Comparison of ENCODE assay signal across 11 cellular contexts in the genomic region with DNA sequence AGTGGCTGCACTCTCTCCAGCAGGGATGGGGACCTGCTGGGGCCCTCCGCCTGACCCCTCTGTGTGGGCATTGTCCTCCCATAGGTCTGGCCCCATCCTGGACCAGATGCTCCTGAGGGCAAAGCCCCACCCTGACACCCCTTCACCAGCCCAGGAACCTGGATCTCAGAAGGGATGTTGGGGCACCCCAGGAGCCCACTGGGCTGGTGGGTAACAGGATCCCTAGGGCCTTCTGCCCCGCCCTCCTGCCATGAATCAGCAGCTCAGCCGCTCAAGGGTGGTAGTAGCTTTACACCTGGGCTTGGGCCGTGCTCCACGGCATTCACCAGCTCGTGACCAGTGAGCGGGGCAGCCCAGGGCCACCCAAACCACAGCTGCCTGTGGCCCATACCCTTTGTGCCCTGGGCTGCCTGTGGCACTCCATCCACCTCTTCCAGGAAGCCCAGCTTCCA. TPM values are rescaled to one million over a fixed set of nuclear protein-coding genes. Genes with fewer than 3 reads are reported as not detected.
DNase-seq lines count a peak whose midpoint lies in the region; ATAC-seq and TF ChIP-seq lines count a peak whose summit lies in the region.
"Had no signal": no experiment of that assay in that cellular context is flagged by ENCODE, and none has a peak within 500 bp of the region (broad histone marks: within the 10 kb centered on the region; RNA-seq: fewer than 3 reads in every experiment).

No MANE protein-coding gene starts in this region.

- ATAC-seq in activated B cell treated with CpG ODN at 0.5 μM for 24 hours (ENCODE audit: low read depth) = peak; percentile 72
- ATAC-seq in GM21381 (IDR thresholded peaks at IDR 0.05; ENCODE audit: unreplicated experiment) = no peak
- ATAC-seq in GM18511 (IDR thresholded peaks at IDR 0.05; ENCODE audit: unreplicated experiment) = no peak

- peak overlapping the region; percentile 72 for H3K4me3 Mint-ChIP-seq in activated B cell treated with CpG ODN at 0.5 μM for 24 hours
- H3K4me3 Mint-ChIP-seq in mesothelial cell of epicardium = peak overlapping the region; percentile 69

- H3K27ac Mint-ChIP-seq in activated B cell treated with CpG ODN at 0.5 μM for 24 hours (no peak overlapping the region), mesothelial cell of epicardium (peak overlapping the region; percentile 39)

- H3K4me1 Mint-ChIP-seq in activated B cell treated with CpG ODN at 0.5 μM for 24 hours (peaks cover 18% of the 10 kb centered on the region), mesothelial cell of epicardium (peaks cover 8% of the 10 kb centered on the region)

- POLR2A ChIA-PET in activated B cell treated with CpG ODN at 0.5 μM for 24 hours (lab: Charles Lee) = interaction anchor here (4.2 kb wide), 1 partner anchor 12 kb away, joined by 17 read pairs; a partner anchor contains a TSS

- TF ChIP-seq CTCF in activated B cell treated with CpG ODN at 0.5 μM for 24 hours (IDR thresholded peaks at IDR 0.05) = no peak
- TF ChIP-seq CTCF in mesothelial cell of epicardium (IDR thresholded peaks at IDR 0.05; ENCODE audit: unreplicated experiment) = no peak

- CTCF ChIA-PET in activated B cell treated with CpG ODN at 0.5 μM for 24 hours (lab: Charles Lee) = interaction anchor here (0.5 to 1.4 kb wide), 2 partner anchors 9 to 98 kb away, joined by 3 read pairs; no protein-coding TSS in a partner anchor

- DNase-seq in DMS 273 (lab: John Stamatoyannopoulos, UW; ENCODE audit: unreplicated experiment) (peak; percentile 32), DMS 273 treated with DMSO at 0.1 percent for 48 hours (lab: John Stamatoyannopoulos, UW) (no peak), HK-2 (ENCODE audit: unreplicated experiment) (peak; percentile 72), activated B cell treated with CpG ODN at 0.5 μM for 24 hours (no peak), mesothelial cell of epicardium (ENCODE audit: low spot score in 2 of 2, unreplicated experiment in 2 of 2) (no peak), amygdala (lab: John Stamatoyannopoulos, UW) (no peak)
- DNase-seq: heart left ventricle, NCI-H1436 treated with DMSO at 0.1 percent for 48 hours, retina had no signal

- peaks cover 13% of the 10 kb centered on the region for H3K27me3 Mint-ChIP-seq in activated B cell treated with CpG ODN at 0.5 μM for 24 hours
- H3K27me3 Mint-ChIP-seq in mesothelial cell of epicardium (ENCODE audit: low read depth) = peaks cover 12% of the 10 kb centered on the region

- H3K36me3 Mint-ChIP-seq in activated B cell treated with CpG ODN at 0.5 μM for 24 hours (ENCODE audit: low read depth) (no peaks in the 10 kb centered on the region), mesothelial cell of epicardium (no peaks in the 10 kb centered on the region)

- no peaks in the 10 kb centered on the region for H3K9me3 Mint-ChIP-seq in activated B cell treated with CpG ODN at 0.5 μM for 24 hours
- no peaks in the 10 kb centered on the region for H3K9me3 Mint-ChIP-seq in mesothelial cell of epicardium

- intact Hi-C loops in activated B cell treated with CpG ODN at 0.5 μM for 24 hours (cut with micrococcal nuclease) = loop anchor here (1.0 kb wide), 1 partner anchor 8 kb away; a partner anchor contains a TSS

RNA-seq across cellular contexts. Expression of a gene that starts 1.0 kb away (rescaled TPM):
- total RNA-seq in activated B cell treated with CpG ODN at 0.5 μM for 24 hours = 4.1 and 4.4 TPM in 2 replicates
- total RNA-seq in mesothelial cell of epicardium = 55.6 to 63.3 TPM (median 57.2 TPM) in 3 replicates

RNA-seq across cellular contexts. Expression of a gene that starts 7.7 kb away (rescaled TPM):
- total RNA-seq in activated B cell treated with CpG ODN at 0.5 μM for 24 hours (10.7 and 11.3 TPM in 2 replicates), mesothelial cell of epicardium (5.9 to 8.4 TPM (median 8.3 TPM) in 3 replicates)

RNA-seq across cellular contexts. Expression of a gene that starts 11.4 kb away (rescaled TPM):
- total RNA-seq in activated B cell treated with CpG ODN at 0.5 μM for 24 hours = 65.0 and 68.2 TPM in 2 replicates
- 77.6 to 81.3 TPM (median 79.5 TPM) in 3 replicates for total RNA-seq in mesothelial cell of epicardium

RNA-seq across cellular contexts. Expression of a gene that starts 17.7 kb away (rescaled TPM):
- total RNA-seq in activated B cell treated with CpG ODN at 0.5 μM for 24 hours = 87.5 and 103 TPM in 2 replicates
- total RNA-seq in mesothelial cell of epicardium = 64.1 to 65.9 TPM (median 65.3 TPM) in 3 replicates

RNA-seq across cellular contexts. Expression of a gene that starts 45.0 kb away (rescaled TPM):
- total RNA-seq in activated B cell treated with CpG ODN at 0.5 μM for 24 hours (18.6 and 20.6 TPM in 2 replicates), mesothelial cell of epicardium (467 to 493 TPM (median 468 TPM) in 3 replicates)

Comparison
In these comparisons a context has a peak if more than half of its experiments do, and no peak if none do; other contexts are left out.
1. DNase-seq: peak in DMS 273 (single experiment) and HK-2 (single experiment); none in DMS 273 treated with DMSO at 0.1 percent for 48 hours (single experiment), activated B cell treated with CpG ODN at 0.5 μM for 24 hours (single experiment), mesothelial cell of epicardium (0 of 2) and amygdala (0 of 56).
2. RNA of a gene that starts 1.0 kb away (total RNA-seq): 55.6 to 63.3 TPM in mesothelial cell of epicardium; 4.1 to 4.4 TPM in activated B cell treated with CpG ODN at 0.5 μM for 24 hours; every median in the first group is over 10 times any median in the second.